In the genomic region with DNA sequence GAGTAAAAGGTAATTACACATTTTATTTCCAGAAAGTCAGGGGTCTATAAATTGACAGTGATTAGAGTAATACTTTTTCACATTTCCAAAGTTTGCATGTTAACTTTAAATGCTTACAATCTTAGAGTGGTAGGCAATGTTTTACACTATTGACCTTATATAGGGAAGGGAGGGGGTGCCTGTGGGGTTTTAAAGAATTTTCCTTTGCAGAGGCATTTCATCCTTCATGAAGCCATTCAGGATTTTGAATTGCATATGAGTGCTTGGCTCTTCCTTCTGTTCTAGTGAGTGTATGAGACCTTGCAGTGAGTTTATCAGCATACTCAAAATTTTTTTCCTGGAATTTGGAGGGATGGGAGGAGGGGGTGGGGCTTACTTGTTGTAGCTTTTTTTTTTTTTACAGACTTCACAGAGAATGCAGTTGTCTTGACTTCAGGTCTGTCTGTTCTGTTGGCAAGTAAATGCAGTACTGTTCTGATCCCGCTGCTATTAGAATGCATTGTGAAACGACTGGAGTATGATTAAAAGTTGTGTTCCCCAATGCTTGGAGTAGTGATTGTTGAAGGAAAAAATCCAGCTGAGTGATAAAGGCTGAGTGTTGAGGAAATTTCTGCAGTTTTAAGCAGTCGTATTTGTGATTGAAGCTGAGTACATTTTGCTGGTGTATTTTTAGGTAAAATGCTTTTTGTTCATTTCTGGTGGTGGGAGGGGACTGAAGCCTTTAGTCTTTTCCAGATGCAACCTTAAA, we compare ENCODE assay signal across 9 cellular contexts. TPM values are rescaled to one million over a fixed set of nuclear protein-coding genes. Genes with fewer than 3 reads are reported as not detected.
DNase-seq lines count a peak whose midpoint lies in the region; ATAC-seq, FAIRE-seq and TF ChIP-seq lines count a peak whose summit lies in the region.
"Had no signal": no experiment of that assay in that cellular context is flagged by ENCODE, and none has a peak within 500 bp of the region (broad histone marks: within the 10 kb centered on the region; RNA-seq: fewer than 3 reads in every experiment).

No MANE protein-coding gene starts in this region.

- no peak for FAIRE-seq in D721Med (lab: Jason Lieb, UNC)
- FAIRE-seq: islet of Langerhans had no signal

- H3K4me3 ChIP-seq in left ventricle myocardium inferior: peak overlapping the region; percentile 89
- H3K4me3 ChIP-seq in thoracic aorta: peak overlapping the region; percentile 89

- no peaks in the 10 kb centered on the region for H3K27me3 Mint-ChIP-seq in activated T-helper 1 cell treated with anti-CD3 and anti-CD28 coated beads, Interleukin-12 subunit alpha, Interleukin-12 subunit beta, Interleukin-2, Interleukin-4 antibody, amounts not matched to agents 30 ng/mL and 10 ng/mL and 1 ng/mL, durations not matched to agents 14 hours and 24 hours and 36 hours (ENCODE audit: insufficient read depth)

- DNase-seq in left ventricle myocardium inferior (no peak), Right ventricle myocardium superior (no peak), inferior parietal cortex (ENCODE audit: extremely low spot score) (peak; percentile 31), thoracic aorta (ENCODE audit: low spot score) (no peak), D721Med (ENCODE audit: insufficient read length, low spot score) (no peak)
- no peak for DNase-seq in activated T-helper 1 cell treated with anti-CD3 and anti-CD28 coated beads, Interleukin-12 subunit alpha, Interleukin-12 subunit beta, Interleukin-2, Interleukin-4 antibody, amounts not matched to agents 30 ng/mL and 10 ng/mL and 1 ng/mL, durations not matched to agents 14 hours and 24 hours and 36 hours (ENCODE audit: low spot score)
- no peak for DNase-seq in activated CD8-positive, alpha-beta memory T cell treated with anti-CD3 and anti-CD28 coated beads, Interleukin-2, amount 50 U/mL, for 48 hours

- no peak for TF ChIP-seq CTCF in left ventricle myocardium inferior (IDR thresholded peaks at IDR 0.05; ENCODE audit: borderline replicate concordance)
- TF ChIP-seq CTCF in thoracic aorta (IDR thresholded peaks at IDR 0.05): no peak
- TF ChIP-seq CTCF in D721Med (IDR thresholded peaks at IDR 0.05; ENCODE audit: insufficient read depth, missing control alignments): no peak

- no peaks in the 10 kb centered on the region for H3K9me3 Mint-ChIP-seq in activated T-helper 1 cell treated with anti-CD3 and anti-CD28 coated beads, Interleukin-12 subunit alpha, Interleukin-12 subunit beta, Interleukin-2, Interleukin-4 antibody, amounts not matched to agents 30 ng/mL and 10 ng/mL and 1 ng/mL, durations not matched to agents 14 hours and 24 hours and 36 hours

- ATAC-seq in Right ventricle myocardium superior (ENCODE audit: poor library complexity) (no peak), thoracic aorta (ENCODE audit: insufficient number of reproducible peaks, low FRiP score, low read depth) (no peak), HG02610 (IDR thresholded peaks at IDR 0.05; ENCODE audit: unreplicated experiment) (no peak)

- no peak overlapping the region for H3K4me3 Mint-ChIP-seq in activated T-helper 1 cell treated with anti-CD3 and anti-CD28 coated beads, Interleukin-12 subunit alpha, Interleukin-12 subunit beta, Interleukin-2, Interleukin-4 antibody, amounts not matched to agents 30 ng/mL and 10 ng/mL and 1 ng/mL, durations not matched to agents 14 hours and 24 hours and 36 hours

- H3K27me3 ChIP-seq in left ventricle myocardium inferior (ENCODE audit: low read depth): no peaks in the 10 kb centered on the region
- H3K27me3 ChIP-seq in thoracic aorta (replicated peaks; ENCODE audit: insufficient read depth): no peaks in the 10 kb centered on the region

- intact Hi-C loops in left ventricle myocardium inferior (cut with micrococcal nuclease): loop anchor here (5.0 kb wide), 1 partner anchor 82 kb away; a partner anchor contains a TSS
- intact Hi-C loops in Right ventricle myocardium superior (cut with DNase I): no loop called here
- intact Hi-C loops in activated T-helper 1 cell treated with anti-CD3 and anti-CD28 coated beads, Interleukin-12 subunit alpha, Interleukin-12 subunit beta, Interleukin-2, Interleukin-4 antibody, amounts not matched to agents 30 ng/mL and 10 ng/mL and 1 ng/mL, durations not matched to agents 14 hours and 24 hours and 36 hours (cut with micrococcal nuclease): no loop called here

- peaks cover 86% of the 10 kb centered on the region for H3K4me1 ChIP-seq in left ventricle myocardium inferior
- H3K4me1 ChIP-seq in thoracic aorta (ENCODE audit: control insufficient read depth in 1 of 2, low read depth in 2 of 2): peaks cover 10 to 28% of the 10 kb centered on the region in 2 donors

- no peaks in the 10 kb centered on the region for H3K9me3 ChIP-seq in left ventricle myocardium inferior (replicated peaks)
- H3K9me3 ChIP-seq in thoracic aorta: no peaks in the 10 kb centered on the region

- H3K36me3 ChIP-seq in left ventricle myocardium inferior (peaks cover 64% of the 10 kb centered on the region), thoracic aorta (peaks cover 55% of the 10 kb centered on the region)

- H3K36me3 Mint-ChIP-seq in activated T-helper 1 cell treated with anti-CD3 and anti-CD28 coated beads, Interleukin-12 subunit alpha, Interleukin-12 subunit beta, Interleukin-2, Interleukin-4 antibody, amounts not matched to agents 30 ng/mL and 10 ng/mL and 1 ng/mL, durations not matched to agents 14 hours and 24 hours and 36 hours (ENCODE audit: low read depth): peaks cover 30% of the 10 kb centered on the region

- peak overlapping the region; percentile 82 for H3K27ac Mint-ChIP-seq in activated T-helper 1 cell treated with anti-CD3 and anti-CD28 coated beads, Interleukin-12 subunit alpha, Interleukin-12 subunit beta, Interleukin-2, Interleukin-4 antibody, amounts not matched to agents 30 ng/mL and 10 ng/mL and 1 ng/mL, durations not matched to agents 14 hours and 24 hours and 36 hours

- H3K27ac ChIP-seq in left ventricle myocardium inferior (replicated peaks) (peak overlapping the region; percentile 99), thoracic aorta (peak overlapping the region; percentile 99)

- peaks cover 50% of the 10 kb centered on the region for H3K4me1 Mint-ChIP-seq in activated T-helper 1 cell treated with anti-CD3 and anti-CD28 coated beads, Interleukin-12 subunit alpha, Interleukin-12 subunit beta, Interleukin-2, Interleukin-4 antibody, amounts not matched to agents 30 ng/mL and 10 ng/mL and 1 ng/mL, durations not matched to agents 14 hours and 24 hours and 36 hours (ENCODE audit: low read depth)

RNA-seq across cellular contexts. Expression of a gene that starts 5.3 kb away (rescaled TPM):
- total RNA-seq in left ventricle myocardium inferior: 6,576 TPM
- 5,573 TPM for total RNA-seq in Right ventricle myocardium superior
- total RNA-seq in activated T-helper 1 cell treated with anti-CD3 and anti-CD28 coated beads, Interleukin-12 subunit alpha, Interleukin-12 subunit beta, Interleukin-2, Interleukin-4 antibody, amounts not matched to agents 30 ng/mL and 10 ng/mL and 1 ng/mL, durations not matched to agents 14 hours and 24 hours and 36 hours: 5,323 and 5,421 TPM in 2 replicates
- over 10,000 TPM; 20,776 to 38,952 TPM for total RNA-seq in thoracic aorta

RNA-seq across cellular contexts. Expression of a gene that starts 20.8 kb away (rescaled TPM):
- total RNA-seq in left ventricle myocardium inferior (60.2 TPM), Right ventricle myocardium superior (60.5 TPM), thoracic aorta (100 to 1,000 TPM in 1 of 2 donors, 10 to 100 TPM in 1; 96.8 to 106 TPM)
- 103 and 109 TPM in 2 replicates for total RNA-seq in activated T-helper 1 cell treated with anti-CD3 and anti-CD28 coated beads, Interleukin-12 subunit alpha, Interleukin-12 subunit beta, Interleukin-2, Interleukin-4 antibody, amounts not matched to agents 30 ng/mL and 10 ng/mL and 1 ng/mL, durations not matched to agents 14 hours and 24 hours and 36 hours

RNA-seq across cellular contexts. Expression of a gene that starts 54.1 kb away (rescaled TPM):
- total RNA-seq in left ventricle myocardium inferior (80.3 TPM), Right ventricle myocardium superior (73.4 TPM), thoracic aorta (100 to 1,000 TPM; 492 to 512 TPM)
- total RNA-seq in activated T-helper 1 cell treated with anti-CD3 and anti-CD28 coated beads, Interleukin-12 subunit alpha, Interleukin-12 subunit beta, Interleukin-2, Interleukin-4 antibody, amounts not matched to agents 30 ng/mL and 10 ng/mL and 1 ng/mL, durations not matched to agents 14 hours and 24 hours and 36 hours: 97.9 and 103 TPM in 2 replicates
